ENCODE assay signal across 1 cellular context in the genomic region with DNA sequence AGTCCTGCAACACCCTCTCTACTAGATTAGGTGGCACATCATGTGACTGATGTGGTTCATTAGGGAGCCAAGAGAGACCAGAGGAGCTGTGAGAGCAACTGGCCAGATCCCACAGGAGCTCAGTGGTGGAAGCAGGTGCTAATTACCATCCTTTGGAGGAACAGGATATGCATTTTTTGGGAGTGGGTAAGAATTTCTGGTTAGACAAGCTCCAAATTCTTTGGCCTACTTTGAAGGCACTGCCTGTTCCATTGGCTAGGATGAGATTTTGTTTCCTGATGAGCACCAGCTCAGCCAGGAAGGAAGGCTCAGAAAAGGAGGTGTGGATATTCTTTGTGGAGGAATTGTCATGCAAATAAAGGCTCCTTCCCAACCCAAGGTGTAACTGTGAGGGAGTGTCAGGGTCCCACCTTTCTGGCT.
TF ChIP-seq lines count a peak whose summit lies in the region.

No MANE protein-coding gene starts in this region.

TF ChIP-seq in GM12878, 131 proteins besides CTCF, POLR2A, EP300 and RAD21 (continued from another document):
- no peak for TF ChIP-seq ZNF274 (IDR thresholded peaks at IDR 0.05; ENCODE audit: insufficient read depth, insufficient read length)
- TF ChIP-seq ZSCAN29 (IDR thresholded peaks at IDR 0.05): no peak
- TF ChIP-seq SREBF1 (IDR thresholded peaks at IDR 0.05; ENCODE audit: low read length): no peak
- no peak for TF ChIP-seq BMI1 (IDR thresholded peaks at IDR 0.05; ENCODE audit: borderline replicate concordance)
- TF ChIP-seq, protein P1, sequence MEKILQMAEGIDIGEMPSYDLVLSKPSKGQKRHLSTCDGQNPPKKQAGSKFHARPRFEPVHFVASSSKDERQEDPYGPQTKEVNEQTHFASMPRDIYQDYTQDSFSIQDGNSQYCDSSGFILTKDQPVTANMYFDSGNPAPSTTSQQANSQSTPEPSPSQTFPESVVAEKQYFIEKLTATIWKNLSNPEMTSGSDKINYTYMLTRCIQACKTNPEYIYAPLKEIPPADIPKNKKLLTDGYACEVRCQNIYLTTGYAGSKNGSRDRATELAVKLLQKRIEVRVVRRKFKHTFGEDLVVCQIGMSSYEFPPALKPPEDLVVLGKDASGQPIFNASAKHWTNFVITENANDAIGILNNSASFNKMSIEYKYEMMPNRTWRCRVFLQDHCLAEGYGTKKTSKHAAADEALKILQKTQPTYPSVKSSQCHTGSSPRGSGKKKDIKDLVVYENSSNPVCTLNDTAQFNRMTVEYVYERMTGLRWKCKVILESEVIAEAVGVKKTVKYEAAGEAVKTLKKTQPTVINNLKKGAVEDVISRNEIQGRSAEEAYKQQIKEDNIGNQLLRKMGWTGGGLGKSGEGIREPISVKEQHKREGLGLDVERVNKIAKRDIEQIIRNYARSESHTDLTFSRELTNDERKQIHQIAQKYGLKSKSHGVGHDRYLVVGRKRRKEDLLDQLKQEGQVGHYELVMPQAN (conservative IDR thresholded peaks at IDR 0.05): no peak
- TF ChIP-seq STAT3 (IDR thresholded peaks at IDR 0.05; ENCODE audit: low read depth, low read length): no peak
- TF ChIP-seq, protein P2, sequence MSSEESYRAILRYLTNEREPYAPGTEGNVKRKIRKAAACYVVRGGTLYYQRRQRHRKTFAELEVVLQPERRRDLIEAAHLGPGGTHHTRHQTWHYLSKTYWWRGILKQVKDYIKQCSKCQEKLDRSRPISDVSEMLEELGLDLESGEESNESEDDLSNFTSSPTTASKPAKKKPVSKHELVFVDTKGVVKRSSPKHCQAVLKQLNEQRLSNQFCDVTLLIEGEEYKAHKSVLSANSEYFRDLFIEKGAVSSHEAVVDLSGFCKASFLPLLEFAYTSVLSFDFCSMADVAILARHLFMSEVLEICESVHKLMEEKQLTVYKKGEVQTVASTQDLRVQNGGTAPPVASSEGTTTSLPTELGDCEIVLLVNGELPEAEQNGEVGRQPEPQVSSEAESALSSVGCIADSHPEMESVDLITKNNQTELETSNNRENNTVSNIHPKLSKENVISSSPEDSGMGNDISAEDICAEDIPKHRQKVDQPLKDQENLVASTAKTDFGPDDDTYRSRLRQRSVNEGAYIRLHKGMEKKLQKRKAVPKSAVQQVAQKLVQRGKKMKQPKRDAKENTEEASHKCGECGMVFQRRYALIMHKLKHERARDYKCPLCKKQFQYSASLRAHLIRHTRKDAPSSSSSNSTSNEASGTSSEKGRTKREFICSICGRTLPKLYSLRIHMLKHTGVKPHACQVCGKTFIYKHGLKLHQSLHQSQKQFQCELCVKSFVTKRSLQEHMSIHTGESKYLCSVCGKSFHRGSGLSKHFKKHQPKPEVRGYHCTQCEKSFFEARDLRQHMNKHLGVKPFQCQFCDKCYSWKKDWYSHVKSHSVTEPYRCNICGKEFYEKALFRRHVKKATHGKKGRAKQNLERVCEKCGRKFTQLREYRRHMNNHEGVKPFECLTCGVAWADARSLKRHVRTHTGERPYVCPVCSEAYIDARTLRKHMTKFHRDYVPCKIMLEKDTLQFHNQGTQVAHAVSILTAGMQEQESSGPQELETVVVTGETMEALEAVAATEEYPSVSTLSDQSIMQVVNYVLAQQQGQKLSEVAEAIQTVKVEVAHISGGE (CRISPR knock-in tag; IDR thresholded peaks at IDR 0.05): no peak
- no peak for TF ChIP-seq TCF7 (IDR thresholded peaks at IDR 0.05; ENCODE audit: borderline replicate concordance)
- TF ChIP-seq CREM (IDR thresholded peaks at IDR 0.05; ENCODE audit: low read depth): no peak
- TF ChIP-seq IKZF1 (conservative IDR thresholded peaks at IDR 0.05): peak; percentile 51
- no peak for TF ChIP-seq NR2C1 (IDR thresholded peaks at IDR 0.05)
- no peak for TF ChIP-seq RCOR1 (conservative IDR thresholded peaks at IDR 0.05; ENCODE audit: low read depth, low read length)
- no peak for TF ChIP-seq NRF1 (conservative IDR thresholded peaks at IDR 0.05; ENCODE audit: low read depth, low read length)
- TF ChIP-seq, protein P3, sequence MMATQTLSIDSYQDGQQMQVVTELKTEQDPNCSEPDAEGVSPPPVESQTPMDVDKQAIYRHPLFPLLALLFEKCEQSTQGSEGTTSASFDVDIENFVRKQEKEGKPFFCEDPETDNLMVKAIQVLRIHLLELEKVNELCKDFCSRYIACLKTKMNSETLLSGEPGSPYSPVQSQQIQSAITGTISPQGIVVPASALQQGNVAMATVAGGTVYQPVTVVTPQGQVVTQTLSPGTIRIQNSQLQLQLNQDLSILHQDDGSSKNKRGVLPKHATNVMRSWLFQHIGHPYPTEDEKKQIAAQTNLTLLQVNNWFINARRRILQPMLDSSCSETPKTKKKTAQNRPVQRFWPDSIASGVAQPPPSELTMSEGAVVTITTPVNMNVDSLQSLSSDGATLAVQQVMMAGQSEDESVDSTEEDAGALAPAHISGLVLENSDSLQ (IDR thresholded peaks at IDR 0.05): no peak
- TF ChIP-seq PAX5 (IDR thresholded peaks at IDR 0.05; ENCODE audit: borderline replicate concordance, low read depth, low read length): no peak
- TF ChIP-seq TARDBP (IDR thresholded peaks at IDR 0.05; ENCODE audit: borderline replicate concordance): no peak
- TF ChIP-seq RAD51 (IDR thresholded peaks at IDR 0.05): peak; percentile 52; the same call in 1 of the 2 replicates
- peak in 1 of 2 experiments; percentile 42; a peak in 1 of 4 replicates for TF ChIP-seq IKZF2 (IDR thresholded peaks at IDR 0.05)
- TF ChIP-seq POLR2AphosphoS5 (IDR thresholded peaks at IDR 0.05; ENCODE audit: low read length): no peak
- TF ChIP-seq ZNF217 (IDR thresholded peaks at IDR 0.05): no peak
TF ChIP-seq in GM12878: peak in this region for 4.
